Comparison of ENCODE assay signal across 30 cellular contexts in genomic region chr2:240162032-240162431, GRCh38. TPM values are rescaled to one million over a fixed set of nuclear protein-coding genes. Genes with fewer than 3 reads are reported as not detected.
"Had no signal": no experiment of that assay in that cellular context is flagged by ENCODE, and none has a peak within 500 bp of the region (broad histone marks: within the 10 kb centered on the region; RNA-seq: fewer than 3 reads in every experiment).

No MANE protein-coding gene starts in this region.

- ATAC-seq: activated T-helper 17 cell treated with anti-CD3 and anti-CD28 coated beads, Interleukin-2, amount 50 U/mL, for 72 hours; body of pancreas; Panc1 had no signal

- H3K4me1 ChIP-seq: ascending aorta, body of pancreas, SJCRH30 had no signal

- H3K27ac ChIP-seq: ascending aorta, body of pancreas, KMS-11, SJCRH30, VCaP had no signal

- H3K36me3 ChIP-seq: ascending aorta, SJCRH30 had no signal

- H3K4me3 ChIP-seq: ascending aorta, body of pancreas, SJCRH30 had no signal

- H3K27me3 ChIP-seq: ascending aorta, body of pancreas, SJCRH30 had no signal

- DNase-seq: activated CD4-positive, alpha-beta memory T cell treated with anti-CD3 and anti-CD28 coated beads for 36 hours; activated CD4-positive, alpha-beta T cell treated with anti-CD3 and anti-CD28 coated beads, Interleukin-2, amount 10 ng/mL, durations not matched to agents 7 days and 5 days; activated CD4-positive, CD25-positive, alpha-beta regulatory T cell; activated CD8-positive, alpha-beta memory T cell treated with anti-CD3 and anti-CD28 coated beads for 24 hours; activated gamma-delta T cell; activated T-cell treated with anti-CD3 and anti-CD28 coated beads, Interleukin-2, amount 50 U/mL, for 48 hours; body of pancreas; NCI-H1092; NCI-H1417; NCI-H1930; NCI-H2171; NCI-H2227 treated with DMSO at 0.1 percent for 48 hours; NCI-H526 treated with DMSO at 0.1 percent for 48 hours; NCI-H82; NK-92 treated with Interleukin-12 subunit alpha and Interleukin-12 subunit beta, amount 100 ng/mL, for 24 hours; OCI-M1; Right ventricle myocardium superior; RPMI8226; SJCRH30; SK-N-SH; T-helper 1 cell had no signal

- H3K9me3 ChIP-seq: ascending aorta, body of pancreas, SJCRH30, SK-N-SH had no signal

RNA-seq across cellular contexts. Expression of gene OTOS, which starts 21.6 kb away (rescaled TPM):
- total RNA-seq: activated CD4-positive, alpha-beta memory T cell treated with anti-CD3 and anti-CD28 coated beads for 36 hours; activated CD4-positive, alpha-beta T cell treated with anti-CD3 and anti-CD28 coated beads, Interleukin-2, amount 10 ng/mL, durations not matched to agents 7 days and 5 days; activated T-helper 17 cell treated with anti-CD3 and anti-CD28 coated beads, Interleukin-2, amount 50 U/mL, for 72 hours; ascending aorta; body of pancreas; bronchial epithelial cell; MCF 10A; NCI-H460; Right ventricle myocardium superior; SJCRH30; T-helper 2 cell treated with Interferon-gamma antibody and Interleukin-4, amounts not matched to agents 100 ng/mL and 5 ng/mL, for 36 hours had no signal
